8 cellular contexts compared by ENCODE assay signal in the genomic region with DNA sequence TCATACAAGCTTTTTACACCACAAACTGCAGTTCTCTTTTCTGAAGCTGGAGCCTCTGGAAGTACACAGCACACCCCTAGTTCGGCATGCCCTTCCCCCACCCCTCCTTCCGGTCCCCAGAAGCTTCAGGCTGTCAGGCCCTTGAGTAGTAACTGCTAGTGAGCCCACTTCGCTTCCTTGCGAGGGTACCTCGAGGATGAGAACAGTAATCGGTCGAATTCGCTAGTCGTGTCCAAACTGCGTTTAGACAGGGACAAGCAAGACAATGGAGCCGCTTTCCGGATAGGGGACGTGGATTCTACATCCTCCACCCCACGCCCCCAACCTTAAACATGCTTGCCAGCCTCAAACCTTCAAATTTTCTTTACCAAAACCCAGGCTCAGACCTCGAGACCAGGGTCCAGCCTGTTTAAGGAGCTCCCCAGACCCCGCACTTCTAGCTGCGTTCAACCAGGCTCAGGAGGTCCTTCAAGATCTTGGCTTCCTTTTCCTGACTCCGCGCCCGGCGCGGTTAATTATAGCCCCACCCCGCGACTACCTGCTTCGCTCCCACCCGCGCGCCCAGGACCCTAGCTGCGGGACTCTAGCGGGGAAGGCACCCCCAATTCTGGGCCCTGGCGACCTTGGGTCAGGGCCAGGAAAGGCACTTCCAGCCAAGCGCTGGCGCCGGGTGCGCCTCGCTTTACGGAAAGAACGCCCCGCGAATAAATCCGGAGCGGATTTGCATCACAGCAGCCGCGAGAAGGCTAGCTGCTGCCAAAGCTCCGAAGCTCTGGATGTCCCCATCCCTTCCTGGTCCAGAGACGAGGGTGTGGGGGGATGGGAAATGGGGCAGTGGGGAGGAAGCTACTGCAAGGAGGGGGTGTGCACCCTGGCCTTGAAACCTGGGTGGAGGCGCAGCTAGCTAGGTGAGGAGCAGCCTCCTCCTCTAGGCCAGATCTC. TPM values are rescaled to one million over a fixed set of nuclear protein-coding genes. Genes with fewer than 3 reads are reported as not detected.
DNase-seq lines count a peak whose midpoint lies in the region; ATAC-seq and TF ChIP-seq lines count a peak whose summit lies in the region.

No MANE protein-coding gene starts in this region.

- TF ChIP-seq POLR2A in GM19193 (IDR thresholded peaks at IDR 0.05; ENCODE audit: extremely low read depth, insufficient read depth, insufficient read length): peak; percentile 12
- no peak for TF ChIP-seq POLR2A in stomach (IDR thresholded peaks at IDR 0.05)

- intact Hi-C loops in stomach (cut with DNase I; ENCODE audit: low total_unique reads): no loop called here

- peak; percentile 52 for DNase-seq in WTC11 (ENCODE audit: low spot score)
- DNase-seq in chondrocyte (ENCODE audit: low spot score): no peak
- no peak for DNase-seq in mesothelial cell of epicardium (ENCODE audit: low spot score in 2 of 2, unreplicated experiment in 2 of 2)
- DNase-seq in stomach: peak; percentile 41
- no peak for DNase-seq in cortex of kidney (lab: John Stamatoyannopoulos, UW)
- DNase-seq in globus pallidus (ENCODE audit: low spot score): no peak

- POLR2A ChIA-PET in WTC11 (lab: Charles Lee): interaction anchor here (1.7 kb wide), 1 partner anchor 35 kb away, joined by 7 read pairs; a partner anchor contains a TSS

- H3K27me3 Mint-ChIP-seq in WTC11 (ENCODE audit: low read depth): peaks cover 49% of the 10 kb centered on the region
- H3K27me3 Mint-ChIP-seq in chondrocyte (ENCODE audit: low read depth): no peaks in the 10 kb centered on the region
- peaks cover 39% of the 10 kb centered on the region for H3K27me3 Mint-ChIP-seq in mesothelial cell of epicardium (ENCODE audit: low read depth)

- H3K27me3 ChIP-seq in stomach: peaks cover 0 to 23% (median 0%) of the 10 kb centered on the region in 3 donors

- no peak overlapping the region for H3K27ac Mint-ChIP-seq in WTC11
- H3K27ac Mint-ChIP-seq in chondrocyte (ENCODE audit: unreplicated experiment): no peak overlapping the region
- no peak overlapping the region for H3K27ac Mint-ChIP-seq in mesothelial cell of epicardium

- WGBS in stomach, 5 donors: 11 to 26% (median 15%) methylated on average over 42 to 47 of the region's 47 CpGs

- H3K4me1 ChIP-seq in stomach: peaks cover 18 to 29% (median 26%) of the 10 kb centered on the region in 4 donors

- no peak for TF ChIP-seq CTCF in WTC11 (IDR thresholded peaks at IDR 0.05)
- no peak for TF ChIP-seq CTCF in chondrocyte (IDR thresholded peaks at IDR 0.05)
- TF ChIP-seq CTCF in mesothelial cell of epicardium (IDR thresholded peaks at IDR 0.05; ENCODE audit: unreplicated experiment): no peak
- no peak for TF ChIP-seq CTCF in stomach (IDR thresholded peaks at IDR 0.05)

- H3K9me3 ChIP-seq in stomach: no peaks in the 10 kb centered on the region

- H3K4me1 Mint-ChIP-seq in WTC11 (peaks cover 24% of the 10 kb centered on the region), chondrocyte (ENCODE audit: low read depth) (peaks cover 4% of the 10 kb centered on the region), mesothelial cell of epicardium (peaks cover 10% of the 10 kb centered on the region)

- ATAC-seq in WTC11 (peak; percentile 50), GM21515 (IDR thresholded peaks at IDR 0.05; ENCODE audit: unreplicated experiment) (no peak)

- TF ChIP-seq EP300 in stomach (IDR thresholded peaks at IDR 0.05): peak; percentile 41

- H3K4me3 Mint-ChIP-seq in WTC11 (peak overlapping the region; percentile 57), chondrocyte (ENCODE audit: unreplicated experiment) (peak overlapping the region; percentile 46), mesothelial cell of epicardium (peak overlapping the region; percentile 59)

- H3K36me3 Mint-ChIP-seq in WTC11: no peaks in the 10 kb centered on the region
- no peaks in the 10 kb centered on the region for H3K36me3 Mint-ChIP-seq in chondrocyte (ENCODE audit: low read depth)
- no peaks in the 10 kb centered on the region for H3K36me3 Mint-ChIP-seq in mesothelial cell of epicardium

- peak overlapping the region; percentile 46 to 75 (median 69) for H3K27ac ChIP-seq in stomach

- peak overlapping the region; percentile 53 to 58 (median 55) for H3K4me3 ChIP-seq in stomach

- H3K9me3 Mint-ChIP-seq in WTC11: no peaks in the 10 kb centered on the region
- H3K9me3 Mint-ChIP-seq in chondrocyte (ENCODE audit: low read depth): no peaks in the 10 kb centered on the region
- no peaks in the 10 kb centered on the region for H3K9me3 Mint-ChIP-seq in mesothelial cell of epicardium

- H3K36me3 ChIP-seq in stomach: no peaks in the 10 kb centered on the region

- CTCF ChIA-PET in WTC11 (lab: Charles Lee): interaction anchor here (0.6 to 3.1 kb wide), 8 partner anchors 9 to 620 kb away, joined by 3 to 11 read pairs (median 4); no protein-coding TSS in a partner anchor

TF ChIP-seq in WTC11, 78 proteins besides CTCF, POLR2A, EP300 and RAD21:
- TF ChIP-seq TEAD1 (CRISPR knock-in tag; IDR thresholded peaks at IDR 0.05): no peak
- TF ChIP-seq SP1 (CRISPR knock-in tag; conservative IDR thresholded peaks at IDR 0.05): 0 out of 2 replicates have a peak, but pooled peaks have one; percentile 31
- TF ChIP-seq CREB1 (CRISPR knock-in tag; IDR thresholded peaks at IDR 0.05): peak; percentile 34; the same call in 1 of the 2 replicates
- TF ChIP-seq MYBL2 (CRISPR knock-in tag; IDR thresholded peaks at IDR 0.05): 0 out of 2 replicates have a peak, but pooled peaks have one; percentile 32
TF ChIP-seq in WTC11: peak in this region for 3.

RNA-seq across cellular contexts. Expression of a gene that starts 8.1 kb away (rescaled TPM):
- total RNA-seq in WTC11 (2021) (0.50 to 0.69 TPM (median 0.57 TPM) in 3 replicates), chondrocyte (1.4 to 2.1 TPM (median 1.6 TPM) in 3 replicates), mesothelial cell of epicardium (0.51 to 0.63 TPM (median 0.52 TPM) in 3 replicates), stomach (100 to 1,000 TPM in 2 of 5 donors, 10 to 100 TPM in 3; 52.1 to 154 (median 79.9) TPM)
- polyA plus RNA-seq in stomach: 100 to 1,000 TPM in 1 of 3 donors, 10 to 100 TPM in 2; 35.9 to 131 (median 38.5) TPM

RNA-seq across cellular contexts. Expression of a gene that starts 9.5 kb away (rescaled TPM):
- total RNA-seq in WTC11 (2021) (not detected in 3 replicates), chondrocyte (not detected in 3 replicates), mesothelial cell of epicardium (not detected in 3 replicates), stomach (not detected)
- polyA plus RNA-seq in stomach: not detected

RNA-seq across cellular contexts. Expression of a gene that starts 31.4 kb away (rescaled TPM):
- 42.5 to 43.2 TPM (median 43.2 TPM) in 3 replicates for total RNA-seq in WTC11 (2021)
- total RNA-seq in chondrocyte: 84.9 to 104 TPM (median 89.1 TPM) in 3 replicates
- 87.1 to 95.6 TPM (median 91.6 TPM) in 3 replicates for total RNA-seq in mesothelial cell of epicardium
- 10 to 100 TPM in 4 of 5 donors, 1 to 10 TPM in 1; 2.9 to 47.3 (median 30.9) TPM for total RNA-seq in stomach
- polyA plus RNA-seq in stomach: 10 to 100 TPM; 32.1 to 41.5 (median 40.3) TPM

RNA-seq across cellular contexts. Expression of a gene that starts 34.4 kb away (rescaled TPM):
- total RNA-seq in WTC11 (2021) (9.0 to 12.3 TPM (median 10.9 TPM) in 3 replicates), chondrocyte (21.1 to 36.3 TPM (median 23.4 TPM) in 3 replicates), mesothelial cell of epicardium (36.2 to 41.3 TPM (median 39.0 TPM) in 3 replicates), stomach (10 to 100 TPM; 10.4 to 33.8 (median 15.2) TPM)
- polyA plus RNA-seq in stomach: 1 to 10 TPM; 3.4 to 4.9 (median 3.7) TPM

RNA-seq across cellular contexts. Expression of a gene that starts 36.3 kb away (rescaled TPM):
- total RNA-seq in WTC11 (2021): 3.8 to 4.0 TPM (median 4.0 TPM) in 3 replicates
- total RNA-seq in chondrocyte: 3.8 to 4.1 TPM (median 4.0 TPM) in 3 replicates
- 2.1 to 2.8 TPM (median 2.6 TPM) in 3 replicates for total RNA-seq in mesothelial cell of epicardium
- 10 to 100 TPM in 1 of 5 donors, 1 to 10 TPM in 3, not detected in 1; 1.2 to 30.8 (median 6.0) TPM for total RNA-seq in stomach
- polyA plus RNA-seq in stomach: 1 to 10 TPM; 2.9 to 4.4 (median 3.4) TPM

Comparison
In these comparisons a context has a peak if more than half of its experiments do, and no peak if none do; other contexts are left out.
1. DNase-seq: peak in WTC11 (single experiment) and stomach (single experiment); none in chondrocyte (single experiment), mesothelial cell of epicardium (0 of 2), cortex of kidney (single experiment) and globus pallidus (single experiment).
2. RNA of a gene that starts 8.1 kb away (total RNA-seq): 52.1 to 154 TPM in stomach; 1.4 to 2.1 TPM in chondrocyte, 0.51 to 0.63 TPM in mesothelial cell of epicardium and 0.50 to 0.69 TPM in WTC11; every median in the first group is over 10 times any median in the second.
3. Peak in every context shown above with its lines, with median percentiles within 50 percentile points of each other: H3K4me3 Mint-ChIP-seq.